ENCODE assay signal across 10 cellular contexts in genomic region chr19:51921949-51922348, GRCh38.
"Had no signal": no experiment of that assay in that cellular context is flagged by ENCODE, and none has a peak within 500 bp of the region (broad histone marks: within the 10 kb centered on the region; RNA-seq: fewer than 3 reads in every experiment).

No MANE protein-coding gene starts in this region.

- H3K27me3 ChIP-seq: brain microvascular endothelial cell, thyroid gland, uterus had no signal

- H3K27me3 Mint-ChIP-seq: activated naive CD4-positive, alpha-beta T cell treated with anti-CD3 and anti-CD28 coated beads, Interleukin-2, amount 10 ng/mL, durations not matched to agents 7 days and 5 days; activated T-helper 17 cell treated with anti-CD3 and anti-CD28 coated beads, Interleukin-2, amount 50 U/mL, for 72 hours; dendritic cell treated with granulocyte-macrophage colony-stimulating factor and Interleukin-4, amounts not matched to agents 40 ng/mL and 50 ng/mL, for 4 days had no signal

- H3K4me3 ChIP-seq: thyroid gland, uterus had no signal

- H3K9me3 ChIP-seq: thyroid gland had no signal

- ATAC-seq: activated T-helper 17 cell treated with anti-CD3 and anti-CD28 coated beads, Interleukin-2, amount 50 U/mL, for 72 hours; esophagus mucosa had no signal

- H3K27ac Mint-ChIP-seq: activated naive CD4-positive, alpha-beta T cell treated with anti-CD3 and anti-CD28 coated beads, Interleukin-2, amount 10 ng/mL, durations not matched to agents 7 days and 5 days; activated T-helper 17 cell treated with anti-CD3 and anti-CD28 coated beads, Interleukin-2, amount 50 U/mL, for 72 hours; dendritic cell treated with granulocyte-macrophage colony-stimulating factor and Interleukin-4, amounts not matched to agents 40 ng/mL and 50 ng/mL, for 4 days had no signal

- H3K36me3 ChIP-seq: brain microvascular endothelial cell, thyroid gland, uterus had no signal

- DNase-seq: activated naive CD4-positive, alpha-beta T cell treated with anti-CD3 and anti-CD28 coated beads, Interleukin-2, amount 10 ng/mL, durations not matched to agents 7 days and 5 days; amniotic stem cell; brain microvascular endothelial cell; immature natural killer cell; stimulated activated CD4-positive, alpha-beta T cell treated with anti-CD3 and anti-CD28 coated beads, Interleukin-4, amount 100 ng/mL, for 24 hours; thyroid gland; uterus had no signal

- H3K4me3 Mint-ChIP-seq: activated naive CD4-positive, alpha-beta T cell treated with anti-CD3 and anti-CD28 coated beads, Interleukin-2, amount 10 ng/mL, durations not matched to agents 7 days and 5 days; activated T-helper 17 cell treated with anti-CD3 and anti-CD28 coated beads, Interleukin-2, amount 50 U/mL, for 72 hours; dendritic cell treated with granulocyte-macrophage colony-stimulating factor and Interleukin-4, amounts not matched to agents 40 ng/mL and 50 ng/mL, for 4 days; immature natural killer cell had no signal

- H3K4me1 ChIP-seq: uterus had no signal

- H3K27ac ChIP-seq: brain microvascular endothelial cell, thyroid gland, uterus had no signal
